Comparison of ENCODE assay signal across 8 cellular contexts in the genomic region with DNA sequence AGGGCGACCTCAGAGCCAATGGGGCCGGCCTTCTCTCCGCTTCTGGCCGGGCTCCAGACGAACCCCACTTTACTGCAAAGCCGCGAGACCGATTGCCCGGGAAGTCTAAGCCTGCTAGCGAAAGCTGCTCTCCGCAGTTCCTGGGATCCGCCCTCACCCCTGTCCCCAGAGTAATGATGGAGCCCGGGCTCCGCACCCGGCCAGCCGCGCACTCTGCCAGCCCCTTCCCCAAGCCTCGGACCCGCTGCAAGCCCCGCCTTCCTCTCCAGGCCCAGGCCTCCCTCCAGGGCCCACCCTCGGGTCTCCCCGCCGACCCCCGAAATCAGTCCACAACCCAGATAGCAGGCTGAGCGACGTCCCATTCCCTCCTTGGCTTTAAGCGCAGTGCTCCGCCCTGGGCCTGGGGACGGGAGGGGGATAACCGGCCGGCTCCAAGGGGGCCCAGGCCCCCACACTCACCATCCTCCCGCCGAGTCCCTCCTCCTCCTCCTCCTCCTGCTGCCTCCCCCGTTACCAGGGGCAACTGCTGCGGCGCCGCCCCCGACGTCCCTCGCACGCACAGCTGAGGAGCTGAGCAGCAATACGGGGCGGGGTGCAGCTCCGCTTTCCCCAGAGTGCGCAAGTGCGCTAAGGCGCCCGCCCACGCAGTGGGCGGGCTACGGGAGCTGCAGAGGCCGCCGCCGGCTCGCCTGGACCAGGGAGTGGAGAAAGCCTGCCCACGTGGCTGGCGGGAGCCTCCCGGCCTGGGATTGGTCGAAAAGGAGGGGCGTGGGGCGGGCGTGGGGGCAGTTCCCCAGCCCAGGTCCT. TPM values are rescaled to one million over a fixed set of nuclear protein-coding genes. Genes with fewer than 3 reads are reported as not detected.
DNase-seq lines count a peak whose midpoint lies in the region; ATAC-seq, FAIRE-seq and TF ChIP-seq lines count a peak whose summit lies in the region.

A gene with protein sequence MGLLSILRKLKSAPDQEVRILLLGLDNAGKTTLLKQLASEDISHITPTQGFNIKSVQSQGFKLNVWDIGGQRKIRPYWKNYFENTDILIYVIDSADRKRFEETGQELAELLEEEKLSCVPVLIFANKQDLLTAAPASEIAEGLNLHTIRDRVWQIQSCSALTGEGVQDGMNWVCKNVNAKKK (minus strand): TSS at position 584 of the 807 bp plus-strand sequence. CDS start 122 bp downstream, at position 462.

- DNase-seq in NCI-H1694 (lab: John Stamatoyannopoulos, UW) (peak; percentile 91), right atrium auricular region (ENCODE audit: low spot score) (peak; percentile 97), psoas muscle (peak; percentile 98 to 99), urothelium cell line (ENCODE audit: low spot score) (peak; percentile 99)

- no peaks in the 10 kb centered on the region for H3K9me3 Mint-ChIP-seq in T-helper 1 cell treated with Interleukin-12 subunit alpha and Interleukin-12 subunit beta and Interleukin-4 antibody, amounts not matched to agents 30 μg/mL and 1 μg/mL, for 36 hours

- peak within 1 kb of the TSS; percentile 88 for H3K4me3 Mint-ChIP-seq in T-helper 1 cell treated with Interleukin-12 subunit alpha and Interleukin-12 subunit beta and Interleukin-4 antibody, amounts not matched to agents 30 μg/mL and 1 μg/mL, for 36 hours

- peaks cover 36% of the 10 kb centered on the region for H3K4me1 Mint-ChIP-seq in T-helper 1 cell treated with Interleukin-12 subunit alpha and Interleukin-12 subunit beta and Interleukin-4 antibody, amounts not matched to agents 30 μg/mL and 1 μg/mL, for 36 hours (ENCODE audit: low read depth)

- TF ChIP-seq POLR2A in GM15510 (IDR thresholded peaks at IDR 0.05; ENCODE audit: borderline replicate concordance, extremely low read depth, insufficient read length): peak; percentile 51

- H3K27me3 Mint-ChIP-seq in T-helper 1 cell treated with Interleukin-12 subunit alpha and Interleukin-12 subunit beta and Interleukin-4 antibody, amounts not matched to agents 30 μg/mL and 1 μg/mL, for 36 hours (ENCODE audit: low read depth): no peaks in the 10 kb centered on the region

- ATAC-seq in HG02884 (IDR thresholded peaks at IDR 0.05; ENCODE audit: unreplicated experiment) (peak; percentile 71), psoas muscle (peak; percentile 97 to 99 (median 98))

- peaks cover 0 to 38% of the 10 kb centered on the region in 2 donors for H3K4me1 ChIP-seq in right atrium auricular region
- H3K4me1 ChIP-seq in psoas muscle: peaks cover 33% of the 10 kb centered on the region

- H3K36me3 Mint-ChIP-seq in T-helper 1 cell treated with Interleukin-12 subunit alpha and Interleukin-12 subunit beta and Interleukin-4 antibody, amounts not matched to agents 30 μg/mL and 1 μg/mL, for 36 hours (ENCODE audit: low read depth): peaks cover 2% of the 10 kb centered on the region

- H3K27me3 ChIP-seq in right atrium auricular region (no peaks in the 10 kb centered on the region), psoas muscle (ENCODE audit: insufficient read depth in 3 of 3, low read length in 2 of 3) (no peaks in the 10 kb centered on the region)

- H3K27ac ChIP-seq in angular gyrus (ENCODE audit: low read depth, low read length): peak within 1 kb of the TSS; percentile 87
- H3K27ac ChIP-seq in right atrium auricular region: peak within 1 kb of the TSS; percentile 85 to 88
- H3K27ac ChIP-seq in psoas muscle: peak within 1 kb of the TSS; percentile 69

- 1% methylated on average over 47 to 62 of the region's 62 CpGs for WGBS in psoas muscle, 3 donors

- no peaks in the 10 kb centered on the region for H3K36me3 ChIP-seq in right atrium auricular region
- H3K36me3 ChIP-seq in psoas muscle (ENCODE audit: insufficient read depth in 1 of 2, low read depth in 1 of 2): peaks cover 0 to 9% of the 10 kb centered on the region in 2 donors

- peak within 1 kb of the TSS; percentile 73 for H3K27ac Mint-ChIP-seq in T-helper 1 cell treated with Interleukin-12 subunit alpha and Interleukin-12 subunit beta and Interleukin-4 antibody, amounts not matched to agents 30 μg/mL and 1 μg/mL, for 36 hours

- peak within 1 kb of the TSS; percentile 79 to 83 for H3K4me3 ChIP-seq in right atrium auricular region
- H3K4me3 ChIP-seq in psoas muscle: peak within 1 kb of the TSS; percentile 85

- FAIRE-seq in urothelium cell line (lab: Jason Lieb, UNC): peak; percentile 95

- intact Hi-C loops in psoas muscle (cut with DNase I): loop anchor here in 1 of 2 donors (1.0 kb wide), 1 partner anchor 26 kb away; no protein-coding TSS in a partner anchor

- H3K9me3 ChIP-seq in right atrium auricular region (no peaks in the 10 kb centered on the region), psoas muscle (no peaks in the 10 kb centered on the region)

- peak in 1 of 2 donors; percentile 52 for TF ChIP-seq CTCF in right atrium auricular region (IDR thresholded peaks at IDR 0.05)
- peak; percentile 40 for TF ChIP-seq CTCF in psoas muscle (IDR thresholded peaks at IDR 0.05)

RNA-seq across cellular contexts. Expression of the gene that starts here (rescaled TPM):
- total RNA-seq in right atrium auricular region (1 to 10 TPM; 5.7 to 6.4 TPM), psoas muscle (1 to 10 TPM; 2.8 to 5.3 (median 3.3) TPM)
- polyA plus RNA-seq in psoas muscle: 1 to 10 TPM; 3.4 to 6.5 (median 4.9) TPM

Comparison
In these comparisons a context has a peak if more than half of its experiments do, and no peak if none do; other contexts are left out.
1. Peak in every context shown above with its lines: DNase-seq, ATAC-seq, H3K4me3 ChIP-seq and H3K27ac ChIP-seq.